ENCODE assay signal across 28 cellular contexts in genomic region chr14:91569301-91569700, GRCh38.
"Had no signal": no experiment of that assay in that cellular context is flagged by ENCODE, and none has a peak within 500 bp of the region (broad histone marks: within the 10 kb centered on the region; RNA-seq: fewer than 3 reads in every experiment).

No MANE protein-coding gene starts in this region.

- H3K4me3 Mint-ChIP-seq: naive thymus-derived CD8-positive, alpha-beta T cell; natural killer cell treated with Interleukin-12 subunit alpha and Interleukin-12 subunit beta and Interleukin-15 and Interleukin-18, amount 100 ng/mL, for 72 hours; neural progenitor cell; stimulated activated effector memory CD8-positive, alpha-beta T cell treated with anti-CD3 and anti-CD28 coated beads, Interleukin-12 subunit alpha, Interleukin-12 subunit beta, amount 100 ng/mL, for 72 hours; stimulated activated naive B cell treated with anti-CD40 and anti-IgM and Interleukin-4, amounts not matched to agents 10 μg/mL and 1 μg/mL and 100 μg/mL, for 72 hours had no signal

- H3K36me3 ChIP-seq: neural progenitor cell, ovary, right lobe of liver, sigmoid colon, stomach, thoracic aorta, thyroid gland, tibial nerve, upper lobe of left lung, vagina had no signal

- H3K9me3 ChIP-seq: ovary, psoas muscle, right lobe of liver, sigmoid colon, stomach, thoracic aorta, thyroid gland, upper lobe of left lung, vagina had no signal

- H3K27me3 ChIP-seq: ovary, right lobe of liver, sigmoid colon, thyroid gland, vagina had no signal

- H3K27ac ChIP-seq: neural progenitor cell, ovary, parathyroid adenoma, psoas muscle, right lobe of liver, sigmoid colon, stomach, thoracic aorta, thyroid gland, tibial nerve, upper lobe of left lung, vagina had no signal

- FAIRE-seq: small intestine, urothelium cell line had no signal

- H2AFZ ChIP-seq: neural progenitor cell, parathyroid adenoma had no signal

- DNase-seq: naive thymus-derived CD8-positive, alpha-beta T cell; occipital lobe; ovary; posterior cingulate gyrus; psoas muscle; right cardiac atrium; sigmoid colon; stimulated activated CD4-positive, alpha-beta T cell treated with anti-CD3 and anti-CD28 coated beads, Interleukin-15, amount 100 ng/mL, for 24 hours; stimulated activated CD4-positive, alpha-beta T cell treated with anti-CD3 and anti-CD28 coated beads, Interleukin-2, amount 100 ng/mL, for 24 hours; stimulated activated CD4-positive, alpha-beta T cell treated with anti-CD3 and anti-CD28 coated beads, Interleukin-2, amount 100 ng/mL, for 48 hours; stimulated activated CD4-positive, alpha-beta T cell treated with anti-CD3 and anti-CD28 coated beads, Interleukin-4, amount 100 ng/mL, for 24 hours; stimulated activated naive B cell treated with anti-CD40 and anti-IgM and Interleukin-4, amounts not matched to agents 10 μg/mL and 1 μg/mL and 100 μg/mL, for 72 hours; stimulated activated naive CD4-positive, alpha-beta T cell treated with Interleukin-2 at 50 U/mL for 16 hours; stomach; thyroid gland; trophoblast cell; upper lobe of left lung had no signal

- H3K9ac ChIP-seq: neural progenitor cell, parathyroid adenoma had no signal

- H3K27ac Mint-ChIP-seq: naive thymus-derived CD8-positive, alpha-beta T cell; natural killer cell treated with Interleukin-12 subunit alpha and Interleukin-12 subunit beta and Interleukin-15 and Interleukin-18, amount 100 ng/mL, for 72 hours; neural progenitor cell; progenitor cell of endocrine pancreas; stimulated activated effector memory CD8-positive, alpha-beta T cell treated with anti-CD3 and anti-CD28 coated beads, Interleukin-12 subunit alpha, Interleukin-12 subunit beta, amount 100 ng/mL, for 72 hours; stimulated activated naive B cell treated with anti-CD40 and anti-IgM and Interleukin-4, amounts not matched to agents 10 μg/mL and 1 μg/mL and 100 μg/mL, for 72 hours had no signal

- H3K4me3 ChIP-seq: neural progenitor cell, ovary, psoas muscle, right lobe of liver, sigmoid colon, stomach, thoracic aorta, thyroid gland, tibial nerve, upper lobe of left lung, vagina had no signal

- ATAC-seq: naive thymus-derived CD8-positive, alpha-beta T cell; natural killer cell treated with Interleukin-12 subunit alpha and Interleukin-12 subunit beta and Interleukin-15 and Interleukin-18, amount 100 ng/mL, for 72 hours; psoas muscle; right cardiac atrium; stimulated activated effector memory CD8-positive, alpha-beta T cell treated with anti-CD3 and anti-CD28 coated beads, Interleukin-12 subunit alpha, Interleukin-12 subunit beta, amount 100 ng/mL, for 72 hours; stimulated activated naive B cell treated with anti-CD40 and anti-IgM and Interleukin-4, amounts not matched to agents 10 μg/mL and 1 μg/mL and 100 μg/mL, for 72 hours had no signal

- H3K4me2 ChIP-seq: neural progenitor cell had no signal

- H3K79me2 ChIP-seq: parathyroid adenoma had no signal

- H3K9me3 Mint-ChIP-seq: naive thymus-derived CD8-positive, alpha-beta T cell; natural killer cell treated with Interleukin-12 subunit alpha and Interleukin-12 subunit beta and Interleukin-15 and Interleukin-18, amount 100 ng/mL, for 72 hours; stimulated activated effector memory CD8-positive, alpha-beta T cell treated with anti-CD3 and anti-CD28 coated beads, Interleukin-12 subunit alpha, Interleukin-12 subunit beta, amount 100 ng/mL, for 72 hours had no signal

- H3K36me3 Mint-ChIP-seq: naive thymus-derived CD8-positive, alpha-beta T cell; natural killer cell treated with Interleukin-12 subunit alpha and Interleukin-12 subunit beta and Interleukin-15 and Interleukin-18, amount 100 ng/mL, for 72 hours; neural progenitor cell; stimulated activated effector memory CD8-positive, alpha-beta T cell treated with anti-CD3 and anti-CD28 coated beads, Interleukin-12 subunit alpha, Interleukin-12 subunit beta, amount 100 ng/mL, for 72 hours; stimulated activated naive B cell treated with anti-CD40 and anti-IgM and Interleukin-4, amounts not matched to agents 10 μg/mL and 1 μg/mL and 100 μg/mL, for 72 hours had no signal

- H3K4me1 ChIP-seq: parathyroid adenoma, psoas muscle, right lobe of liver, thyroid gland had no signal
